In the genomic region with DNA sequence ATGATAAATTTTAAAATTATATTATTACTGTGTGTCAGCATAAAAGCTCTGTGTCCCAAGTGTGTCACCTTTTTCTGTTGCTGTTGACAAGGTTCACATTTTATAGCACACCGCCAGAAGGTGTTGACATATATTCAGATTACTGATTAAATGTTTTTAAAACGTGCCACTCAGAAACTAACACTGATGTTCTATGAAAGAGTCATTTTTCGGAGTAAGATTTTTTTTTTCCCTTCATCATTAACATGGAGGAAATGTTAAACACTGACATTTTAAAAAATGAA, we compare ENCODE assay signal across 26 cellular contexts.
"Had no signal": no experiment of that assay in that cellular context is flagged by ENCODE, and none has a peak within 500 bp of the region (broad histone marks: within the 10 kb centered on the region; RNA-seq: fewer than 3 reads in every experiment).

No MANE protein-coding gene starts in this region.

- ATAC-seq: activated CD8-positive, alpha-beta T cell treated with anti-CD3 and anti-CD28 coated beads for 36 hours; Panc1 had no signal

- H3K27ac ChIP-seq: ascending aorta, cardiac muscle cell, SJCRH30, SK-N-MC, WERI-Rb-1 had no signal

- H3K4me3 ChIP-seq: ascending aorta, cardiac muscle cell, SJCRH30, SK-N-MC had no signal

- DNase-seq: activated CD4-positive, alpha-beta T cell treated with anti-CD3 and anti-CD28 coated beads for 1 hour; activated CD4-positive, alpha-beta T cell treated with anti-CD3 and anti-CD28 coated beads for 48 hours; activated CD4-positive, alpha-beta T cell treated with anti-CD3 and anti-CD28 coated beads, Interleukin-2, amount 50 U/mL, for 4 hours; activated CD4-positive, CD25-positive, alpha-beta regulatory T cell; activated CD8-positive, alpha-beta T cell treated with anti-CD3 and anti-CD28 coated beads for 36 hours; activated gamma-delta T cell; activated naive CD4-positive, alpha-beta T cell treated with Interleukin-2 at 50 U/mL for 16 hours; activated naive CD8-positive, alpha-beta T cell treated with anti-CD3 and anti-CD28 coated beads, Interleukin-2, amount 10 ng/mL, durations not matched to agents 7 days and 5 days; activated T-cell treated with anti-CD3 and anti-CD28 coated beads, Interleukin-2, amount 50 U/mL, for 1 hour; amygdala; KG1; MM.1S; MV-4-11; NCI-H1092; NCI-H2029; NCI-H226; NCI-H446 treated with DMSO at 0.1 percent for 48 hours; NCI-H524; SHP77; SJCRH30; T1000; WERI-Rb-1 had no signal

- H3K36me3 ChIP-seq: ascending aorta, cardiac muscle cell, SJCRH30, WERI-Rb-1 had no signal

- H3K27me3 ChIP-seq: ascending aorta, cardiac muscle cell, SJCRH30 had no signal

- H3K4me1 ChIP-seq: ascending aorta, SJCRH30 had no signal

- H3K9me3 ChIP-seq: ascending aorta, SJCRH30 had no signal
